ENCODE assay signal across 8 cellular contexts in the genomic region with DNA sequence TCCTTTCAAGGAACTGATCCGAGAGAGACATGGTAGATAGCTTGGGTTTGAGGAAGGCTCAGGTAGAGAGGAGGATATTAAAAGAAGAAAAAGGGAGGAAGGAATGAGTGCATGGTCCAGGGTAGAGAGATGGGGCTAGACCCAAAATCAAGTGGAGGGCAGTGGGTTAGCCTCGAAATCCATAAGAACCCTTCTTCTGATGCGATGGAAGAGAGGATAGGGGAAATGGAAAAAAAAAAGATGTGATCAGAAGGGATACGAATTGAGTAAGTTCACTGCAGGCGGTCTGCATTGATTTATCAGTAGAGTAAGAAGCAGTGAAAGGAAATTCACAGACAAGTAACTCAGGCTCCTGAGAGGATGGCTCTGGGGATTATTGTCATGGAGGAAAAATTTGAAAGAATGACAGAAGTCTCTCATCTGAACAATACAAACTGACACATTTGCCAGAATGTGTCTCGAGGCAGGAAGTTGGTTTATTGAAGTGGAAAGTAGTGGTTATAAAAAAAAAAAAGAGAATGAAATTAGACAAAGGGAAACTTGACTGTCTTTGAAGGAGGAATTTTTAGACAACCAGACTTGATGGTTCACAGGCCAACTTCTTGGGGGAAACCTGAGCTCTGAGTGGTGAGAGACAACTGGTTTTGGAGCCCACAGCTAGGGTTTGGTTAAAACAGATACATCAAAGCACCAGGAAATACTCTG. TPM values are rescaled to one million over a fixed set of nuclear protein-coding genes. Genes with fewer than 3 reads are reported as not detected.
A peak's percentile ranks its signal among the peaks of the same experiment; 100 is the strongest.
DNase-seq lines count a peak whose midpoint lies in the region; ATAC-seq and TF ChIP-seq lines count a peak whose summit lies in the region.

No MANE protein-coding gene starts in this region.

- H3K27ac Mint-ChIP-seq in progenitor cell of endocrine pancreas = no peak overlapping the region

- no peak for TF ChIP-seq POLR2A in GM18505 (IDR thresholded peaks at IDR 0.05; ENCODE audit: borderline replicate concordance, extremely low read depth, insufficient read depth, insufficient read length)

- peaks cover 5% of the 10 kb centered on the region for H3K4me1 Mint-ChIP-seq in progenitor cell of endocrine pancreas (ENCODE audit: low read depth)

- peaks cover 23% of the 10 kb centered on the region for H3K36me3 Mint-ChIP-seq in progenitor cell of endocrine pancreas (ENCODE audit: insufficient read depth)

- no peak for TF ChIP-seq CTCF in progenitor cell of endocrine pancreas (IDR thresholded peaks at IDR 0.05; ENCODE audit: unreplicated experiment)

- H3K4me3 Mint-ChIP-seq in progenitor cell of endocrine pancreas (ENCODE audit: low read depth) = no peak overlapping the region

- no peaks in the 10 kb centered on the region for H3K27me3 Mint-ChIP-seq in progenitor cell of endocrine pancreas

- ATAC-seq in GM18505 (IDR thresholded peaks at IDR 0.05; ENCODE audit: unreplicated experiment) = peak; percentile 52
- peak; percentile 55 for ATAC-seq in GM21619 (IDR thresholded peaks at IDR 0.05; ENCODE audit: unreplicated experiment)
- ATAC-seq in HG03025 (IDR thresholded peaks at IDR 0.05; ENCODE audit: low FRiP score, unreplicated experiment) = no peak

- DNase-seq in RPMI7951 (ENCODE audit: low read depth) (peak; percentile 73), myocyte (ENCODE audit: low read depth) (peak; percentile 82), NCI-H2171 treated with DMSO at 0.1 percent for 48 hours (lab: John Stamatoyannopoulos, UW) (no peak), progenitor cell of endocrine pancreas (ENCODE audit: low spot score, unreplicated experiment) (no peak), middle frontal gyrus (ENCODE audit: extremely low spot score, low spot score) (no peak)

- peaks cover 9% of the 10 kb centered on the region for H3K9me3 Mint-ChIP-seq in progenitor cell of endocrine pancreas (ENCODE audit: low read depth)

RNA-seq across cellular contexts. Expression of a gene that starts 10.2 kb away (rescaled TPM):
- total RNA-seq in RPMI7951 (2014; rRNA removed; shearing (Covaris generic)) = 52.0 and 58.0 TPM in 2 replicates
- total RNA-seq in myocyte = 63.6 and 103 TPM in 2 replicates
- 66.2 TPM for polyA plus RNA-seq in myocyte (2012)
- 85.4 and 85.7 TPM in 2 replicates for total RNA-seq in progenitor cell of endocrine pancreas

Comparison
In these comparisons a context has a peak if more than half of its experiments do, and no peak if none do; other contexts are left out.
1. DNase-seq: peak in RPMI7951 (single experiment) and myocyte (single experiment); none in NCI-H2171 treated with DMSO at 0.1 percent for 48 hours (single experiment), progenitor cell of endocrine pancreas (single experiment) and middle frontal gyrus (single experiment).